22 cellular contexts compared by ENCODE assay signal in the genomic region with DNA sequence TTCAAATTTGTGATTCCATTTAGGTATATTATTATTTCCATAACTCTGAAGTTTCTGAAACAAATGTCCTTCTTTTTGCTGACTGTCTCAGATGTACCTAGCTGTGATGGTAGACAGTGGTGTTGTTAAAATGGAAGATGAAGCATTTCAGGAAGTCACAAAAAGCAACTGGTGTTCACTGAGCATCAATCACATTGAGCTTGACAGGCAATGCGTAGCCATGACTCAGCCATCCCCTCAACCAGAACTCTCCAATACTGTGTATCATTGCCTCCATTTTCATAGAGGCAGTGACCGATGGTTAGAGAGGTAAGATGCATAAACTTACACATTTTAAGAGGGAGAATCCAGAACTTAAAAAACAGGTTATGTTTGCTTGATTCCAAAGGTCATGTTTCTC.
A peak's percentile ranks its signal among the peaks of the same experiment; 100 is the strongest.
DNase-seq lines count a peak whose midpoint lies in the region; ATAC-seq and TF ChIP-seq lines count a peak whose summit lies in the region.
"Had no signal": no experiment of that assay in that cellular context is flagged by ENCODE, and none has a peak within 500 bp of the region (broad histone marks: within the 10 kb centered on the region; RNA-seq: fewer than 3 reads in every experiment).

No MANE protein-coding gene starts in this region.

- no peaks in the 10 kb centered on the region for H3K36me3 Mint-ChIP-seq in activated CD4-positive, alpha-beta T cell treated with anti-CD3 and anti-CD28 coated beads, Interleukin-2, amount 10 ng/mL, durations not matched to agents 24 days and 14 days (ENCODE audit: low read depth)

- H3K27me3 Mint-ChIP-seq in activated CD4-positive, alpha-beta T cell treated with anti-CD3 and anti-CD28 coated beads, Interleukin-2, amount 10 ng/mL, durations not matched to agents 24 days and 14 days = no peaks in the 10 kb centered on the region

- H3K4me3 Mint-ChIP-seq in activated CD4-positive, alpha-beta T cell treated with anti-CD3 and anti-CD28 coated beads, Interleukin-2, amount 10 ng/mL, durations not matched to agents 24 days and 14 days = no peak overlapping the region

- H3K9me3 Mint-ChIP-seq in activated CD4-positive, alpha-beta T cell treated with anti-CD3 and anti-CD28 coated beads, Interleukin-2, amount 10 ng/mL, durations not matched to agents 24 days and 14 days = no peaks in the 10 kb centered on the region

- ATAC-seq in GM18867 (IDR thresholded peaks at IDR 0.05; ENCODE audit: unreplicated experiment) = no peak
- ATAC-seq: A549 had no signal

- peak; percentile 14 for DNase-seq in activated CD4-positive, alpha-beta T cell treated with anti-CD3 and anti-CD28 coated beads, Interleukin-2, amount 10 ng/mL, durations not matched to agents 24 days and 14 days
- no peak for DNase-seq in activated CD4-positive, alpha-beta T cell treated with anti-CD3 and anti-CD28 coated beads, Interleukin-2, amount 50 U/mL, for 48 hours
- DNase-seq in NOMO-1 treated with DMSO at 0.1 percent for 48 hours (lab: John Stamatoyannopoulos, UW; ENCODE audit: unreplicated experiment) = peak; percentile 55
- DNase-seq in fibroblast of mammary gland (ENCODE audit: low read depth) = peak; percentile 14
- DNase-seq in OCI-M2 (lab: John Stamatoyannopoulos, UW; ENCODE audit: unreplicated experiment) = no peak
- no peak for DNase-seq in SJCRH30
- no peak for DNase-seq in superior temporal gyrus (ENCODE audit: extremely low spot score)
- DNase-seq: BE2C, DMS79 treated with DMSO at 0.1 percent for 48 hours, GM23248, NCI-H1092, NCI-H1436, NCI-H1930, NCI-H510A, NCI-H748 treated with DMSO at 0.1 percent for 48 hours, RPMI8226, SHP77 had no signal

- H3K27ac Mint-ChIP-seq in activated CD4-positive, alpha-beta T cell treated with anti-CD3 and anti-CD28 coated beads, Interleukin-2, amount 10 ng/mL, durations not matched to agents 24 days and 14 days = no peak overlapping the region

- H3K27ac ChIP-seq in SJCRH30 = no peak overlapping the region
- H3K27ac ChIP-seq: A549, GM23248, KMS-11, SK-N-MC had no signal

- H3K9me3 ChIP-seq in SJCRH30 (replicated peaks) = no peaks in the 10 kb centered on the region
- H3K9me3 ChIP-seq: A549, BE2C, HAP-1 had no signal

- no peaks in the 10 kb centered on the region for H3K36me3 ChIP-seq in SJCRH30
- H3K36me3 ChIP-seq: BE2C, HAP-1 had no signal

- H3K27me3 ChIP-seq in SJCRH30 = peaks cover 4% of the 10 kb centered on the region; the same call in 1 of the 2 replicates

- intact Hi-C loops in activated CD4-positive, alpha-beta T cell treated with anti-CD3 and anti-CD28 coated beads, Interleukin-2, amount 10 ng/mL, durations not matched to agents 24 days and 14 days (cut with micrococcal nuclease) = no loop called here

- H3K4me3 ChIP-seq in fibroblast of mammary gland (ENCODE audit: control insufficient read depth, low read depth, low read length) (no peak overlapping the region), SJCRH30 (no peak overlapping the region)
- H3K4me3 ChIP-seq: A549, GM23248, HAP-1, SK-N-MC had no signal

- H3K4me1 Mint-ChIP-seq in activated CD4-positive, alpha-beta T cell treated with anti-CD3 and anti-CD28 coated beads, Interleukin-2, amount 10 ng/mL, durations not matched to agents 24 days and 14 days = no peaks in the 10 kb centered on the region

- H3K4me1 ChIP-seq in SJCRH30 = no peaks in the 10 kb centered on the region
- H3K4me1 ChIP-seq: A549, BE2C, HAP-1 had no signal

- no peak for TF ChIP-seq CTCF in fibroblast of mammary gland (conservative IDR thresholded peaks at IDR 0.05; ENCODE audit: control insufficient read depth, insufficient read depth, low read depth, low read length)

Comparison
In these comparisons a context has a peak if more than half of its experiments do, and no peak if none do; other contexts are left out.
1. DNase-seq: peak in activated CD4-positive, alpha-beta T cell treated with anti-CD3 and anti-CD28 coated beads, Interleukin-2, amount 10 ng/mL, durations not matched to agents 24 days and 14 days (single experiment), NOMO-1 treated with DMSO at 0.1 percent for 48 hours (single experiment) and fibroblast of mammary gland (single experiment); none in activated CD4-positive, alpha-beta T cell treated with anti-CD3 and anti-CD28 coated beads, Interleukin-2, amount 50 U/mL, for 48 hours (0 of 2), OCI-M2 (single experiment), SJCRH30 (0 of 2) and superior temporal gyrus (single experiment).